ENCODE assay signal across 12 cellular contexts in the genomic region with DNA sequence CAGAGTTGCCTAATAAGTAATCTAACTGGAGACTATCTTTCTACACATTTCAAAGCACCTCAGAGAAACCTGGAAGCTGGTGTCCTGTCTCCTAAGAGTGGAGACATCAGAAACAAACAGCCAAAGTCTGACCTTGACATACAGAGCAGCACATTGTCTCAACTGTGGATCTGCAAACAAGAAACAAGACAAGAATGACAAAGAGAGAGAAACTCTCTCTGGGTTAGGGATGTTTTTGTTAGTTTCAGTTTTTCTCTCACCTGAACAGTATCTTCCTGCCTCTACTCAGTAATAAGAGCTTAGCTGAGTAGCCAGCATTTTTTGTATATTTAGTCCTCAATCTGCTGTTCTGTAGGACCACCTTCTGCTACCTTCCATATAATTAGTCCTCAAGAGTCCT. TPM values are rescaled to one million over a fixed set of nuclear protein-coding genes. Genes with fewer than 3 reads are reported as not detected.
DNase-seq lines count a peak whose midpoint lies in the region; ATAC-seq and TF ChIP-seq lines count a peak whose summit lies in the region.
"Had no signal": no experiment of that assay in that cellular context is flagged by ENCODE, and none has a peak within 500 bp of the region (broad histone marks: within the 10 kb centered on the region; RNA-seq: fewer than 3 reads in every experiment).

No MANE protein-coding gene starts in this region.

- H3K4me3 Mint-ChIP-seq in activated CD4-positive, alpha-beta T cell treated with anti-CD3 and anti-CD28 coated beads for 36 hours: no peak overlapping the region
- peak overlapping the region in 1 of 2 donors; percentile 39 for H3K4me3 Mint-ChIP-seq in activated T-cell treated with anti-CD3 and anti-CD28 coated beads, Interleukin-2, amount 50 U/mL, for 72 hours
- no peak overlapping the region for H3K4me3 Mint-ChIP-seq in activated naive CD8-positive, alpha-beta T cell treated with anti-CD3 and anti-CD28 coated beads for 36 hours
- H3K4me3 Mint-ChIP-seq: H9 had no signal

- intact Hi-C loops in activated CD4-positive, alpha-beta T cell treated with anti-CD3 and anti-CD28 coated beads for 36 hours (cut with DNase I, micrococcal nuclease): no loop called here

- peaks cover 16% of the 10 kb centered on the region for H3K4me1 Mint-ChIP-seq in activated CD4-positive, alpha-beta T cell treated with anti-CD3 and anti-CD28 coated beads for 36 hours
- H3K4me1 Mint-ChIP-seq in activated T-cell treated with anti-CD3 and anti-CD28 coated beads, Interleukin-2, amount 50 U/mL, for 72 hours (ENCODE audit: low read depth): peaks cover 22% of the 10 kb centered on the region
- peaks cover 13% of the 10 kb centered on the region for H3K4me1 Mint-ChIP-seq in activated naive CD8-positive, alpha-beta T cell treated with anti-CD3 and anti-CD28 coated beads for 36 hours
- H3K4me1 Mint-ChIP-seq: H9 had no signal

- CTCF ChIA-PET in activated CD4-positive, alpha-beta T cell treated with anti-CD3 and anti-CD28 coated beads for 36 hours (lab: Charles Lee): no interaction called here
- CTCF ChIA-PET in GM10248 (lab: Yijun Ruan, JAX): interaction anchor here (1.4 kb wide), 1 partner anchor 11 kb away, joined by 3 read pairs; no protein-coding TSS in a partner anchor

- peaks cover 18% of the 10 kb centered on the region for H3K36me3 Mint-ChIP-seq in activated CD4-positive, alpha-beta T cell treated with anti-CD3 and anti-CD28 coated beads for 36 hours (ENCODE audit: low read depth)
- peaks cover 16 to 29% of the 10 kb centered on the region in 2 donors for H3K36me3 Mint-ChIP-seq in activated T-cell treated with anti-CD3 and anti-CD28 coated beads, Interleukin-2, amount 50 U/mL, for 72 hours (ENCODE audit: insufficient read depth in 2 of 2)
- H3K36me3 Mint-ChIP-seq in activated naive CD8-positive, alpha-beta T cell treated with anti-CD3 and anti-CD28 coated beads for 36 hours: peaks cover 26% of the 10 kb centered on the region

- POLR2A ChIA-PET in activated CD4-positive, alpha-beta T cell treated with anti-CD3 and anti-CD28 coated beads for 36 hours (lab: Charles Lee): no interaction called here
- POLR2A ChIA-PET in GM10248 (lab: Yijun Ruan, JAX): no interaction called here

- no peak for TF ChIP-seq CTCF in GM10248 (IDR thresholded peaks at IDR 0.05; ENCODE audit: control extremely low read depth, extremely low read depth, low read depth, missing control alignments)

- ATAC-seq in activated CD4-positive, alpha-beta T cell treated with anti-CD3 and anti-CD28 coated beads for 36 hours: peak; percentile 28
- ATAC-seq in activated T-cell treated with anti-CD3 and anti-CD28 coated beads, Interleukin-2, amount 50 U/mL, for 72 hours (replicated peaks in 1 of 2): peak in 1 of 2 donors; percentile 35
- ATAC-seq in GM21360 (IDR thresholded peaks at IDR 0.05; ENCODE audit: unreplicated experiment): no peak

- in situ Hi-C loops in KBM-7 (cut with MboI; ENCODE audit: low pct_unique_long_range_greater_than_20kb, low sequenced_read_pairs): no loop called here

- H3K9me3 Mint-ChIP-seq in activated CD4-positive, alpha-beta T cell treated with anti-CD3 and anti-CD28 coated beads for 36 hours (ENCODE audit: low read depth): peaks cover 12% of the 10 kb centered on the region
- no peaks in the 10 kb centered on the region for H3K9me3 Mint-ChIP-seq in activated T-cell treated with anti-CD3 and anti-CD28 coated beads, Interleukin-2, amount 50 U/mL, for 72 hours
- H3K9me3 Mint-ChIP-seq in activated naive CD8-positive, alpha-beta T cell treated with anti-CD3 and anti-CD28 coated beads for 36 hours: peaks cover 8% of the 10 kb centered on the region

- DNase-seq in activated CD4-positive, alpha-beta T cell treated with anti-CD3 and anti-CD28 coated beads for 36 hours: no peak
- no peak for DNase-seq in activated CD4-positive, alpha-beta T cell treated with anti-CD3 and anti-CD28 coated beads, Interleukin-2, amount 50 U/mL, for 1 hour
- DNase-seq in activated T-cell treated with anti-CD3 and anti-CD28 coated beads, Interleukin-2, amount 50 U/mL, for 72 hours: no peak
- no peak for DNase-seq in activated T-cell treated with anti-CD3 and anti-CD28 coated beads, Interleukin-2, amount 50 U/mL, for 1 hour
- peak; percentile 37 for DNase-seq in GM10248 (ENCODE audit: extremely low spot score)
- no peak for DNase-seq in activated naive CD8-positive, alpha-beta T cell treated with anti-CD3 and anti-CD28 coated beads for 36 hours
- no peak for DNase-seq in KBM-7
- DNase-seq: DMS53, GF-D8, GOT3, H9 had no signal

- no peaks in the 10 kb centered on the region for H3K27me3 Mint-ChIP-seq in activated CD4-positive, alpha-beta T cell treated with anti-CD3 and anti-CD28 coated beads for 36 hours
- H3K27me3 Mint-ChIP-seq in activated T-cell treated with anti-CD3 and anti-CD28 coated beads, Interleukin-2, amount 50 U/mL, for 72 hours (ENCODE audit: low read depth): no peaks in the 10 kb centered on the region
- H3K27me3 Mint-ChIP-seq in activated naive CD8-positive, alpha-beta T cell treated with anti-CD3 and anti-CD28 coated beads for 36 hours: no peaks in the 10 kb centered on the region

- H3K27ac Mint-ChIP-seq in activated CD4-positive, alpha-beta T cell treated with anti-CD3 and anti-CD28 coated beads for 36 hours: no peak overlapping the region
- peak overlapping the region; percentile 34 for H3K27ac Mint-ChIP-seq in activated T-cell treated with anti-CD3 and anti-CD28 coated beads, Interleukin-2, amount 50 U/mL, for 72 hours
- H3K27ac Mint-ChIP-seq in activated naive CD8-positive, alpha-beta T cell treated with anti-CD3 and anti-CD28 coated beads for 36 hours: peak overlapping the region; percentile 8

RNA-seq across cellular contexts. Expression of a gene that starts 8.9 kb away (rescaled TPM):
- total RNA-seq in activated CD4-positive, alpha-beta T cell treated with anti-CD3 and anti-CD28 coated beads for 36 hours: 1 to 10 TPM; 1.9 to 2.4 TPM
- total RNA-seq in activated T-cell treated with anti-CD3 and anti-CD28 coated beads, Interleukin-2, amount 50 U/mL, for 72 hours: 1 to 10 TPM; 3.8 to 4.5 TPM
- 1 to 10 TPM; 2.7 TPM for total RNA-seq in activated naive CD8-positive, alpha-beta T cell treated with anti-CD3 and anti-CD28 coated beads for 36 hours

RNA-seq across cellular contexts. Expression of a gene that starts 9.1 kb away (rescaled TPM):
- total RNA-seq in activated CD4-positive, alpha-beta T cell treated with anti-CD3 and anti-CD28 coated beads for 36 hours: 10 to 100 TPM; 25.9 to 38.9 TPM
- total RNA-seq in activated T-cell treated with anti-CD3 and anti-CD28 coated beads, Interleukin-2, amount 50 U/mL, for 72 hours: 10 to 100 TPM; 58.5 to 69.7 TPM
- 10 to 100 TPM; 37.5 to 38.2 TPM for total RNA-seq in activated naive CD8-positive, alpha-beta T cell treated with anti-CD3 and anti-CD28 coated beads for 36 hours

RNA-seq across cellular contexts. Expression of a gene that starts 33.4 kb away (rescaled TPM):
- 1 to 10 TPM; 7.4 to 9.5 TPM for total RNA-seq in activated CD4-positive, alpha-beta T cell treated with anti-CD3 and anti-CD28 coated beads for 36 hours
- total RNA-seq in activated T-cell treated with anti-CD3 and anti-CD28 coated beads, Interleukin-2, amount 50 U/mL, for 72 hours: 10 to 100 TPM; 11.4 to 12.2 TPM
- total RNA-seq in activated naive CD8-positive, alpha-beta T cell treated with anti-CD3 and anti-CD28 coated beads for 36 hours: 10 to 100 TPM in 1 of 2 experiments, 1 to 10 TPM in 1; 9.8 to 10.5 TPM

RNA-seq across cellular contexts. Expression of a gene that starts 33.6 kb away (rescaled TPM):
- 10 to 100 TPM; 15.7 to 17.4 TPM for total RNA-seq in activated CD4-positive, alpha-beta T cell treated with anti-CD3 and anti-CD28 coated beads for 36 hours
- 10 to 100 TPM; 17.8 to 20.5 TPM for total RNA-seq in activated T-cell treated with anti-CD3 and anti-CD28 coated beads, Interleukin-2, amount 50 U/mL, for 72 hours
- total RNA-seq in activated naive CD8-positive, alpha-beta T cell treated with anti-CD3 and anti-CD28 coated beads for 36 hours: 10 to 100 TPM; 14.0 to 16.7 TPM
